In the genomic region with DNA sequence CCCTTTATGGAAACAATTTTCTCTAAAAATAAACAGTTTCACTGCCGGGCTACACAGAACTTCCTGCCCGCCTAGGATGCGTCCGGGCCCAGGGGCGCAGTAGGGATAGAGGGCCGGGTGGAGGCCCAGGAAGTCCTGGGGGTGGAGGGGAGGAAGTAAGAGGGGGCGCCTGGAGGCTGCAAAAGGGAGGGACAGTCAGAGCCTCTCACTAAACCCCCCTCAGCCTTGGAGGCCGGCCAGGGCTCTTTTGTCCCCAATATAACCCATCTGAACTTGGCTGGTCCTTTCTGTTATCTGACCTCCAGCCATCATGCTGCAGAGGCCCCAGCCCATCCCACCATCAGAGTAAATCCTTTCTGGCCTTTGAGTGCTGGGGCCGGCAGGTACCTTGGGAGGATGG, we compare ENCODE assay signal across 2 cellular contexts.
TF ChIP-seq lines count a peak whose summit lies in the region.

No MANE protein-coding gene starts in this region.

TF ChIP-seq in SK-N-SH, 30 proteins besides CTCF, POLR2A, EP300 and RAD21 (continued from another document):
- no peak for TF ChIP-seq ZBTB33 (IDR thresholded peaks at IDR 0.05; ENCODE audit: borderline replicate concordance, low read depth)
TF ChIP-seq in SK-N-SH: peak in this region for 0.

TF ChIP-seq in SK-N-SH treated with all-trans-retinoic acid at 6 μM for 48 hours, 23 proteins besides CTCF, POLR2A, EP300 and RAD21 (continued from another document):
- TF ChIP-seq TSHZ2 (CRISPR knock-in tag; IDR thresholded peaks at IDR 0.05) (no peak), ISL1 (CRISPR knock-in tag; IDR thresholded peaks at IDR 0.05) (no peak), ZNF565 (CRISPR knock-in tag; conservative IDR thresholded peaks at IDR 0.05; ENCODE audit: low read depth) (no peak), OSR1 (CRISPR knock-in tag; IDR thresholded peaks at IDR 0.05) (no peak), ESRRG (CRISPR knock-in tag; IDR thresholded peaks at IDR 0.05) (no peak), PPARA (CRISPR knock-in tag; IDR thresholded peaks at IDR 0.05; ENCODE audit: borderline replicate concordance) (no peak), ARNTL (CRISPR knock-in tag; IDR thresholded peaks at IDR 0.05; ENCODE audit: borderline replicate concordance, low read depth) (no peak), ZFP3 (CRISPR knock-in tag; IDR thresholded peaks at IDR 0.05) (no peak), CSDC2 (CRISPR knock-in tag; IDR thresholded peaks at IDR 0.05) (no peak), BACH2 (CRISPR knock-in tag; IDR thresholded peaks at IDR 0.05; ENCODE audit: borderline replicate concordance) (no peak), PATZ1 (CRISPR knock-in tag; IDR thresholded peaks at IDR 0.05; ENCODE audit: borderline replicate concordance) (no peak)
- TF ChIP-seq, protein P1, sequence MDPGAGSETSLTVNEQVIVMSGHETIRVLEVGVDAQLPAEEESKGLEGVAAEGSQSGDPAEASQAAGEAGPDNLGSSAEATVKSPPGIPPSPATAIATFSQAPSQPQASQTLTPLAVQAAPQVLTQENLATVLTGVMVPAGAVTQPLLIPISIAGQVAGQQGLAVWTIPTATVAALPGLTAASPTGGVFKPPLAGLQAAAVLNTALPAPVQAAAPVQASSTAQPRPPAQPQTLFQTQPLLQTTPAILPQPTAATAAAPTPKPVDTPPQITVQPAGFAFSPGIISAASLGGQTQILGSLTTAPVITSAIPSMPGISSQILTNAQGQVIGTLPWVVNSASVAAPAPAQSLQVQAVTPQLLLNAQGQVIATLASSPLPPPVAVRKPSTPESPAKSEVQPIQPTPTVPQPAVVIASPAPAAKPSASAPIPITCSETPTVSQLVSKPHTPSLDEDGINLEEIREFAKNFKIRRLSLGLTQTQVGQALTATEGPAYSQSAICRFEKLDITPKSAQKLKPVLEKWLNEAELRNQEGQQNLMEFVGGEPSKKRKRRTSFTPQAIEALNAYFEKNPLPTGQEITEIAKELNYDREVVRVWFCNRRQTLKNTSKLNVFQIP (CRISPR knock-in tag; IDR thresholded peaks at IDR 0.05; ENCODE audit: borderline replicate concordance, low read depth) = no peak
